In genomic region chr2:121132054-121132453, GRCh38 we compare ENCODE assay signal across 1 cellular context.
TF ChIP-seq lines count a peak whose summit lies in the region.

No MANE protein-coding gene starts in this region.

TF ChIP-seq in H1, 55 proteins besides CTCF, POLR2A, EP300 and RAD21:
- TF ChIP-seq BCL11A (IDR thresholded peaks at IDR 0.05; ENCODE audit: low read depth in 2 of 2, low read length in 2 of 2) (no peak), SP1 (IDR thresholded peaks at IDR 0.05; ENCODE audit: low read depth, low read length) (no peak), E2F6 (IDR thresholded peaks at IDR 0.05) (peak; percentile 57)
TF ChIP-seq in H1: peak in this region for 1.
